In genomic region chrX:136200466-136200865, GRCh38 we compare ENCODE assay signal across 9 cellular contexts. TPM values are rescaled to one million over a fixed set of nuclear protein-coding genes. Genes with fewer than 3 reads are reported as not detected.
DNase-seq lines count a peak whose midpoint lies in the region; ATAC-seq and TF ChIP-seq lines count a peak whose summit lies in the region.
"Had no signal": no experiment of that assay in that cellular context is flagged by ENCODE, and none has a peak within 500 bp of the region (broad histone marks: within the 10 kb centered on the region; RNA-seq: fewer than 3 reads in every experiment).

No MANE protein-coding gene starts in this region.

- DNase-seq in GM10248 (ENCODE audit: extremely low spot score) (no peak), MM.1S (peak; percentile 37), endodermal cell (no peak), osteoblast (ENCODE audit: insufficient read length, low spot score, missing footprints) (no peak), NCI-H1436 (lab: John Stamatoyannopoulos, UW) (no peak), type B pancreatic cell (ENCODE audit: extremely low spot score, unreplicated experiment) (no peak)
- DNase-seq: T1000 had no signal

- H3K27ac ChIP-seq in MM.1S (ENCODE audit: low read length) (no peak overlapping the region), endodermal cell (ENCODE audit: low read depth, low read length) (no peak overlapping the region), osteoblast (ENCODE audit: low read depth, low read length) (peak overlapping the region; percentile 68)

- no peaks in the 10 kb centered on the region for H3F3A ChIP-seq in MM.1S (ENCODE audit: insufficient read depth, low read length)

- no peaks in the 10 kb centered on the region for H3K27me3 Mint-ChIP-seq in endodermal cell (ENCODE audit: insufficient read depth)
- no peaks in the 10 kb centered on the region for H3K27me3 Mint-ChIP-seq in type B pancreatic cell

- H3K79me2 ChIP-seq in MM.1S (ENCODE audit: low read length) (peaks cover 12% of the 10 kb centered on the region; the same call in 1 of the 2 replicates), osteoblast (ENCODE audit: insufficient read depth, low read length) (no peaks in the 10 kb centered on the region)

- H3K27me3 ChIP-seq in MM.1S (replicated peaks; ENCODE audit: insufficient read depth, low read length) (no peaks in the 10 kb centered on the region), endodermal cell (ENCODE audit: control insufficient read depth, insufficient read depth, low read length, poor library complexity, severe bottlenecking) (no peaks in the 10 kb centered on the region), osteoblast (ENCODE audit: insufficient read depth, low read length) (peaks cover 2% of the 10 kb centered on the region)

- no peak overlapping the region for H3K9ac ChIP-seq in MM.1S (ENCODE audit: low read length)
- no peak overlapping the region for H3K9ac ChIP-seq in endodermal cell (ENCODE audit: extremely low read depth, low read length, poor library complexity, severe bottlenecking)

- no peak overlapping the region for H3K27ac Mint-ChIP-seq in endodermal cell
- no peak overlapping the region for H3K27ac Mint-ChIP-seq in type B pancreatic cell

- ATAC-seq in HG02970 (IDR thresholded peaks at IDR 0.05; ENCODE audit: low FRiP score, unreplicated experiment) = no peak
- ATAC-seq in HG02938 (IDR thresholded peaks at IDR 0.05; ENCODE audit: unreplicated experiment) = no peak

- POLR2A ChIA-PET in GM10248 (lab: Yijun Ruan, JAX) = no interaction called here

- H3K4me3 Mint-ChIP-seq in endodermal cell (no peak overlapping the region), type B pancreatic cell (no peak overlapping the region)

- 90% methylated on average over 2 of the region's 2 CpGs for WGBS in endodermal cell (ENCODE audit: insufficient coverage in 1 of 2, insufficient read length in 1 of 2), 2 experiments

- H4K20me1 ChIP-seq in MM.1S (ENCODE audit: insufficient read depth, low read length) (no peaks in the 10 kb centered on the region), osteoblast (ENCODE audit: insufficient read depth, low read length) (no peaks in the 10 kb centered on the region)

- no peaks in the 10 kb centered on the region for H3K36me3 Mint-ChIP-seq in endodermal cell (ENCODE audit: low read depth)
- no peaks in the 10 kb centered on the region for H3K36me3 Mint-ChIP-seq in type B pancreatic cell

- H3K4me1 Mint-ChIP-seq in endodermal cell (no peaks in the 10 kb centered on the region), type B pancreatic cell (ENCODE audit: unreplicated experiment) (peaks cover 10% of the 10 kb centered on the region)

- H3K36me3 ChIP-seq in MM.1S (replicated peaks; ENCODE audit: insufficient read depth, low read length) = no peaks in the 10 kb centered on the region
- H3K36me3 ChIP-seq in endodermal cell (ENCODE audit: control insufficient read depth, insufficient read depth, low read length) = no peaks in the 10 kb centered on the region
- no peaks in the 10 kb centered on the region for H3K36me3 ChIP-seq in osteoblast (ENCODE audit: insufficient read depth, low read length)

- H2AFZ ChIP-seq in MM.1S (ENCODE audit: low read length) (no peak overlapping the region), osteoblast (ENCODE audit: low read length) (no peak overlapping the region)

- H3K9me3 ChIP-seq in MM.1S (replicated peaks; ENCODE audit: insufficient read depth, low read length) = no peaks in the 10 kb centered on the region
- no peaks in the 10 kb centered on the region for H3K9me3 ChIP-seq in endodermal cell (ENCODE audit: control insufficient read depth, low read length)
- no peaks in the 10 kb centered on the region for H3K9me3 ChIP-seq in osteoblast (ENCODE audit: low read depth, low read length)

- TF ChIP-seq CTCF in GM10248 (IDR thresholded peaks at IDR 0.05; ENCODE audit: control extremely low read depth, extremely low read depth, low read depth, missing control alignments) (peak; percentile 2), MM.1S (IDR thresholded peaks at IDR 0.05; ENCODE audit: low read length) (peak; percentile 48), endodermal cell (conservative IDR thresholded peaks at IDR 0.05) (peak; percentile 59), osteoblast (IDR thresholded peaks at IDR 0.05; ENCODE audit: extremely low read depth, low read depth, low read length) (peak; percentile 51), type B pancreatic cell (conservative IDR thresholded peaks at IDR 0.05) (no peak)

- no peaks in the 10 kb centered on the region for H3K9me2 ChIP-seq in MM.1S (replicated peaks; ENCODE audit: insufficient read depth, low read length)

- H3K9me3 Mint-ChIP-seq in endodermal cell (peaks cover 29% of the 10 kb centered on the region), type B pancreatic cell (peaks cover 4% of the 10 kb centered on the region)

- CTCF ChIA-PET in GM10248 (lab: Yijun Ruan, JAX) = no interaction called here

- H3K4me1 ChIP-seq in MM.1S (ENCODE audit: low read length) (peaks cover 18% of the 10 kb centered on the region), endodermal cell (ENCODE audit: control insufficient read depth, insufficient read depth, low read length) (no peaks in the 10 kb centered on the region), osteoblast (ENCODE audit: insufficient read depth, low read length) (peaks cover 42% of the 10 kb centered on the region)

- H3K4me3 ChIP-seq in MM.1S (ENCODE audit: low read length) (no peak overlapping the region), endodermal cell (ENCODE audit: low read length) (no peak overlapping the region), osteoblast (ENCODE audit: insufficient read depth, low read length) (no peak overlapping the region)

- H3K4me2 ChIP-seq in MM.1S (ENCODE audit: low read depth, low read length) = no peak overlapping the region
- H3K4me2 ChIP-seq in osteoblast (ENCODE audit: insufficient read depth, low read length) = no peak overlapping the region

RNA-seq across cellular contexts. Expression of gene MAP7D3, which starts 50.7 kb away (rescaled TPM):
- total RNA-seq in endodermal cell (10 to 100 TPM; 12.3 to 14.2 TPM), osteoblast (19.2 and 23.6 TPM in 2 replicates), type B pancreatic cell (ENCODE audit: low replicate concordance) (7.3 and 10.3 TPM in 2 replicates)
- 12.3 TPM for polyA plus RNA-seq in endodermal cell (2013, experiment 1 of 2)
- polyA plus RNA-seq in endodermal cell (2013, experiment 2 of 2) = 10.4 TPM

RNA-seq across cellular contexts. Expression of gene FHL1, which starts 53.1 kb away (rescaled TPM):
- total RNA-seq in endodermal cell = 10 to 100 TPM in 1 of 2 donors, 1 to 10 TPM in 1; 3.7 to 19.3 TPM
- 67.3 TPM for polyA plus RNA-seq in endodermal cell (2013, experiment 1 of 2)
- polyA plus RNA-seq in endodermal cell (2013, experiment 2 of 2) = 62.2 TPM
- total RNA-seq in osteoblast = 51.8 and 68.7 TPM in 2 replicates
- 4.4 and 55.3 TPM in 2 replicates for total RNA-seq in type B pancreatic cell (ENCODE audit: low replicate concordance)
